In genomic region chr6:10269814-10270472, GRCh38 we compare ENCODE assay signal across 15 cellular contexts.
DNase-seq lines count a peak whose midpoint lies in the region; ATAC-seq and TF ChIP-seq lines count a peak whose summit lies in the region.
"Had no signal": no experiment of that assay in that cellular context is flagged by ENCODE, and none has a peak within 500 bp of the region (broad histone marks: within the 10 kb centered on the region; RNA-seq: fewer than 3 reads in every experiment).

No MANE protein-coding gene starts in this region.

- no peak overlapping the region for H3K27ac Mint-ChIP-seq in MCF 10A (ENCODE audit: low read depth, unreplicated experiment)
- H3K27ac Mint-ChIP-seq: stimulated activated memory B cell treated with anti-CD40 and anti-IgM and Interleukin-4, amounts not matched to agents 10 μg/mL and 1 μg/mL and 100 μg/mL, for 72 hours had no signal

- no peak for TF ChIP-seq POLR2A in breast epithelium (IDR thresholded peaks at IDR 0.05)

- H3K4me1 Mint-ChIP-seq in MCF 10A (ENCODE audit: insufficient read depth, unreplicated experiment): peaks cover 20% of the 10 kb centered on the region
- H3K4me1 Mint-ChIP-seq: stimulated activated memory B cell treated with anti-CD40 and anti-IgM and Interleukin-4, amounts not matched to agents 10 μg/mL and 1 μg/mL and 100 μg/mL, for 72 hours had no signal

- no peaks in the 10 kb centered on the region for H3K36me3 ChIP-seq in breast epithelium
- no peaks in the 10 kb centered on the region for H3K36me3 ChIP-seq in RWPE2 (ENCODE audit: low read depth)

- POLR2A ChIA-PET in MCF 10A (lab: Yijun Ruan, JAX): interaction anchor here (0.7 to 1.2 kb wide), 2 partner anchors 107 to 129 kb away, joined by 3 read pairs; no protein-coding TSS in a partner anchor

- no peak for TF ChIP-seq CTCF in MCF 10A (IDR thresholded peaks at IDR 0.05; ENCODE audit: unreplicated experiment)
- no peak for TF ChIP-seq CTCF in breast epithelium (IDR thresholded peaks at IDR 0.05)
- TF ChIP-seq CTCF in RWPE2 (IDR thresholded peaks at IDR 0.05; ENCODE audit: poor library complexity, severe bottlenecking): no peak

- no peaks in the 10 kb centered on the region for H3K9me3 ChIP-seq in breast epithelium
- H3K9me3 ChIP-seq in RWPE2 (ENCODE audit: severe bottlenecking): peaks cover 3% of the 10 kb centered on the region

- no peaks in the 10 kb centered on the region for H3K36me3 Mint-ChIP-seq in MCF 10A (ENCODE audit: insufficient read depth, unreplicated experiment)
- H3K36me3 Mint-ChIP-seq: stimulated activated memory B cell treated with anti-CD40 and anti-IgM and Interleukin-4, amounts not matched to agents 10 μg/mL and 1 μg/mL and 100 μg/mL, for 72 hours had no signal

- intact Hi-C loops in MCF 10A (cut with micrococcal nuclease): no loop called here
- intact Hi-C loops in breast epithelium (cut with DNase I; ENCODE audit: low total_unique reads): no loop called here

- DNase-seq in MCF 10A (ENCODE audit: unreplicated experiment): peak; percentile 37
- DNase-seq in breast epithelium (ENCODE audit: low spot score in 2 of 2): no peak
- no peak for DNase-seq in RWPE2 (ENCODE audit: low spot score)
- DNase-seq in NCI-H1436 (lab: John Stamatoyannopoulos, UW): no peak
- DNase-seq in activated T-cell treated with anti-CD3 and anti-CD28 coated beads, Interleukin-2, amount 50 U/mL, for 1 hour: no peak
- DNase-seq: 8988T; activated CD4-positive, alpha-beta T cell treated with anti-CD3 and anti-CD28 coated beads, Interleukin-2, amount 50 U/mL, for 4 hours; foreskin melanocyte; NCI-H187 treated with DMSO at 0.1 percent for 48 hours; T-helper 1 cell had no signal

- H3K27ac ChIP-seq in breast epithelium (peak overlapping the region in 1 of 2 donors; percentile 21), RWPE2 (ENCODE audit: poor library complexity, severe bottlenecking) (no peak overlapping the region)
- H3K27ac ChIP-seq: coronary artery had no signal

- no peak overlapping the region for H3K4me3 Mint-ChIP-seq in MCF 10A (ENCODE audit: unreplicated experiment)
- H3K4me3 Mint-ChIP-seq: stimulated activated memory B cell treated with anti-CD40 and anti-IgM and Interleukin-4, amounts not matched to agents 10 μg/mL and 1 μg/mL and 100 μg/mL, for 72 hours had no signal

- peaks cover 15% of the 10 kb centered on the region for H3K9me3 Mint-ChIP-seq in MCF 10A (ENCODE audit: unreplicated experiment)
- H3K9me3 Mint-ChIP-seq: stimulated activated memory B cell treated with anti-CD40 and anti-IgM and Interleukin-4, amounts not matched to agents 10 μg/mL and 1 μg/mL and 100 μg/mL, for 72 hours had no signal

- no peaks in the 10 kb centered on the region for H3K27me3 Mint-ChIP-seq in MCF 10A (ENCODE audit: insufficient read depth, unreplicated experiment)

- BruUV-seq in MCF 10A (replicated peaks; lab: Mats Ljungman, UMichigan): no TSS peak

- no peak overlapping the region for H3K4me3 ChIP-seq in breast epithelium
- no peak overlapping the region for H3K4me3 ChIP-seq in RWPE2 (ENCODE audit: severe bottlenecking)
- H3K4me3 ChIP-seq: coronary artery had no signal

- ATAC-seq in HG03159 (IDR thresholded peaks at IDR 0.05; ENCODE audit: unreplicated experiment) (peak; percentile 74), RWPE2 (ENCODE audit: low read depth) (peak; percentile 52; the same call in 2 of the 3 replicates), HG03025 (IDR thresholded peaks at IDR 0.05; ENCODE audit: low FRiP score, unreplicated experiment) (no peak)
- ATAC-seq in activated CD4-positive, CD25-positive, alpha-beta regulatory T cell treated with anti-CD3 and anti-CD28 coated beads, Interleukin-2, amount 50 U/mL, for 24 hours: no peak
- ATAC-seq: stimulated activated memory B cell treated with anti-CD40 and anti-IgM and Interleukin-4, amounts not matched to agents 10 μg/mL and 1 μg/mL and 100 μg/mL, for 72 hours had no signal

- H3K4me1 ChIP-seq in breast epithelium: no peaks in the 10 kb centered on the region
- H3K4me1 ChIP-seq in RWPE2 (ENCODE audit: insufficient read depth, poor library complexity, severe bottlenecking): peaks cover 7% of the 10 kb centered on the region

- no peaks in the 10 kb centered on the region for H3K27me3 ChIP-seq in breast epithelium
- H3K27me3 ChIP-seq in RWPE2 (ENCODE audit: insufficient read depth, poor library complexity, severe bottlenecking): no peaks in the 10 kb centered on the region

- CTCF ChIA-PET in MCF 10A (lab: Yijun Ruan, JAX): no interaction called here

Comparison
In these comparisons a context has a peak if more than half of its experiments do, and no peak if none do; other contexts are left out.
1. ATAC-seq: peak in HG03159 (single experiment) and RWPE2 (single experiment); none in activated CD4-positive, CD25-positive, alpha-beta regulatory T cell treated with anti-CD3 and anti-CD28 coated beads, Interleukin-2, amount 50 U/mL, for 24 hours (0 of 2) and HG03025 (single experiment).